1 cellular context compared by ENCODE assay signal in genomic region chr19:34215006-34215665, GRCh38.
TF ChIP-seq lines count a peak whose summit lies in the region.

No MANE protein-coding gene starts in this region.

TF ChIP-seq in GM23338, 12 proteins besides CTCF, POLR2A, EP300 and RAD21 (continued from another document):
- no peak for TF ChIP-seq JUNB (IDR thresholded peaks at IDR 0.05; ENCODE audit: unreplicated experiment)
- no peak for TF ChIP-seq ZNF462 (CRISPR knock-in tag; IDR thresholded peaks at IDR 0.05)
- no peak for TF ChIP-seq POLR2AphosphoS5 (IDR thresholded peaks at IDR 0.05; ENCODE audit: low read depth)
- no peak for TF ChIP-seq EZH2 (IDR thresholded peaks at IDR 0.05; ENCODE audit: low read depth, unreplicated experiment)
- no peak for TF ChIP-seq EZH2phosphoT487 (IDR thresholded peaks at IDR 0.05; ENCODE audit: unreplicated experiment)
- no peak for TF ChIP-seq STAT1 (IDR thresholded peaks at IDR 0.05; ENCODE audit: unreplicated experiment)
